ENCODE assay signal across 25 cellular contexts in the genomic region with DNA sequence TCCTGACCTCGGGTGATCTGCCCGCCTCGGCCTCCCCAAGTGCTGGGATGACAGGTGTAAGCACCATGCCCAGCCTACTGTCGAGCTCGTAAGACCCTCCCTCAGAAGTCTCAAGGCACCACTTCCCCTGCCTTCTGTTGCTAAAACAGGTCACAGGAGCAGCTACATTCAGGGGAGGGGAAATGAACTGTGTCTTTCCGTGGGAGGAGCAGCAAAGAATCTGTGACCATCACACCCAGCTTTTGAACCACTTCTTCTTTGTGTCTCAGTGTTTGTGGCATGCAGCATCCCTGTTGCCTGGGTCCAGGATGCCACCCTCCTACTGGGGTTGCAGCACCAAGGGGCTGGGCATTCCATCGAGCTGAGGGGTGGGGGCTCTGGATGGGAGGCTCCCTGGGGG. TPM values are rescaled to one million over a fixed set of nuclear protein-coding genes. Genes with fewer than 3 reads are reported as not detected.
DNase-seq lines count a peak whose midpoint lies in the region; ATAC-seq, FAIRE-seq and TF ChIP-seq lines count a peak whose summit lies in the region.
"Had no signal": no experiment of that assay in that cellular context is flagged by ENCODE, and none has a peak within 500 bp of the region (broad histone marks: within the 10 kb centered on the region; RNA-seq: fewer than 3 reads in every experiment).

No MANE protein-coding gene starts in this region.

- intact Hi-C loops in Caco-2 (cut with micrococcal nuclease; ENCODE audit: unreplicated experiment): no loop called here

- peaks cover 10% of the 10 kb centered on the region for H3K27me3 ChIP-seq in BLaER1
- H3K27me3 ChIP-seq in Caco-2 (replicated peaks; ENCODE audit: control insufficient read depth, insufficient read depth, low read length): no peaks in the 10 kb centered on the region

- peaks cover 8% of the 10 kb centered on the region for H3K36me3 Mint-ChIP-seq in memory B cell
- H3K36me3 Mint-ChIP-seq in Caco-2 (ENCODE audit: insufficient read depth, unreplicated experiment): peaks cover 14% of the 10 kb centered on the region

- ATAC-seq in memory B cell (ENCODE audit: low read depth) (peak; percentile 68), HG03432 (IDR thresholded peaks at IDR 0.05; ENCODE audit: unreplicated experiment) (no peak)
- ATAC-seq: GM23338, HepG2 had no signal

- BruUV-seq in Caco-2 (replicated peaks; lab: Mats Ljungman, UMichigan): no TSS peak

- CTCF ChIA-PET in Caco-2 (lab: Charles Lee): no interaction called here

- no peaks in the 10 kb centered on the region for H3K27me3 Mint-ChIP-seq in memory B cell
- no peaks in the 10 kb centered on the region for H3K27me3 Mint-ChIP-seq in Caco-2 (ENCODE audit: insufficient read depth, unreplicated experiment)
- H3K27me3 Mint-ChIP-seq: CD4-positive, alpha-beta memory T cell had no signal

- 0 out of 2 replicates have a peak, but pooled peaks cover 5% of the 10 kb centered on the region for H4K20me1 ChIP-seq in BLaER1

- no peak overlapping the region for H3K4me3 ChIP-seq in BLaER1
- H3K4me3 ChIP-seq in Caco-2 (ENCODE audit: low read depth, low read length): no peak overlapping the region
- H3K4me3 ChIP-seq: GM23338, SK-N-MC had no signal

- H3K4me2 ChIP-seq in BLaER1: peak overlapping the region; percentile 59
- H3K4me2 ChIP-seq: GM23338 had no signal

- peaks cover 38% of the 10 kb centered on the region for H3K4me1 ChIP-seq in BLaER1
- peaks cover 5% of the 10 kb centered on the region; the same call in 1 of the 2 replicates for H3K4me1 ChIP-seq in Caco-2

- POLR2A ChIA-PET in Caco-2 (lab: Charles Lee): no interaction called here

- H3K9me3 Mint-ChIP-seq in memory B cell (peaks cover 2% of the 10 kb centered on the region), Caco-2 (ENCODE audit: unreplicated experiment) (no peaks in the 10 kb centered on the region)

- no peak for TF ChIP-seq POLR2A in GM12891 (IDR thresholded peaks at IDR 0.05; ENCODE audit: low read depth, low read length)

- H3K4me3 Mint-ChIP-seq in memory B cell (peak overlapping the region; percentile 74), Caco-2 (ENCODE audit: unreplicated experiment) (no peak overlapping the region)
- H3K4me3 Mint-ChIP-seq: CD4-positive, alpha-beta memory T cell; GM23338 had no signal

- H3K9ac ChIP-seq in BLaER1: peak overlapping the region; percentile 34; the same call in 1 of the 2 replicates

- no peak for FAIRE-seq in GM12891 (lab: Jason Lieb, UNC)
- FAIRE-seq: G401.6, HepG2 had no signal

- DNase-seq in GM12891 (ENCODE audit: insufficient read length, low spot score): no peak
- peak; percentile 46 for DNase-seq in MV-4-11 (lab: John Stamatoyannopoulos, UW)
- peak in 1 of 2 donors; percentile 38 for DNase-seq in memory B cell (ENCODE audit: low spot score in 2 of 2)
- no peak for DNase-seq in NCI-H524 (lab: John Stamatoyannopoulos, UW)
- no peak for DNase-seq in Caco-2
- DNase-seq in NCI-H446 (lab: John Stamatoyannopoulos, UW): no peak
- DNase-seq: CD4-positive, alpha-beta memory T cell; HCEC 1CT; KG1; NCI-H1417 treated with DMSO at 0.1 percent for 48 hours; NCI-H187; NCI-H2107; NCI-H510A; NCI-H774; NK-92 treated with Interleukin-12 subunit alpha and Interleukin-12 subunit beta, amount 100 ng/mL, for 24 hours; SHP77 treated with DMSO at 0.1 percent for 48 hours; SW 1271 had no signal

- no peak for TF ChIP-seq CTCF in Caco-2 (IDR thresholded peaks at IDR 0.05; ENCODE audit: insufficient read depth in 1 of 2, low read depth in 1 of 2, low read length in 1 of 2, severe bottlenecking in 1 of 2, unreplicated experiment in 1 of 2)

- 0 out of 2 replicates have a peak, but pooled peaks cover 3% of the 10 kb centered on the region for H3K36me3 ChIP-seq in BLaER1
- H3K36me3 ChIP-seq in Caco-2 (ENCODE audit: control insufficient read depth, insufficient read depth, low read length): no peaks in the 10 kb centered on the region

- no peak overlapping the region for H3K27ac ChIP-seq in BLaER1
- H3K27ac ChIP-seq: HL-60, RWPE1, SK-N-MC had no signal

- H3K4me1 Mint-ChIP-seq in memory B cell: peaks cover 44% of the 10 kb centered on the region
- peaks cover 12% of the 10 kb centered on the region for H3K4me1 Mint-ChIP-seq in Caco-2 (ENCODE audit: low read depth, unreplicated experiment)

- H3K9me3 ChIP-seq in BLaER1: peaks cover 30% of the 10 kb centered on the region
- H3K9me3 ChIP-seq in Caco-2: peaks cover 6% of the 10 kb centered on the region

- H3K27ac Mint-ChIP-seq in memory B cell (peak overlapping the region; percentile 94), Caco-2 (ENCODE audit: unreplicated experiment) (no peak overlapping the region)
- H3K27ac Mint-ChIP-seq: GM23338 had no signal

TF ChIP-seq in GM12891, 5 proteins besides CTCF, POLR2A, EP300 and RAD21:
- TF ChIP-seq POU2F2 (IDR thresholded peaks at IDR 0.05; ENCODE audit: low read depth, low read length) (no peak), TAF1 (IDR thresholded peaks at IDR 0.05; ENCODE audit: low read depth, low read length) (no peak), SPI1 (IDR thresholded peaks at IDR 0.05; ENCODE audit: low read depth, low read length) (peak; percentile 65), PAX5 (IDR thresholded peaks at IDR 0.05; ENCODE audit: insufficient read depth, low read length, severe bottlenecking) (no peak), POLR2AphosphoS5 (IDR thresholded peaks at IDR 0.05; ENCODE audit: low read depth, low read length) (no peak)
TF ChIP-seq in GM12891: peak in this region for 1.

RNA-seq across cellular contexts. Expression of a gene that starts 7.7 kb away (rescaled TPM):
- polyA plus RNA-seq in GM12891 (2012; ENCODE audit: low read depth, missing spikeins): 37.1 TPM
- total RNA-seq in Caco-2 (2022): 44.4 and 49.6 TPM in 2 replicates

RNA-seq across cellular contexts. Expression of a gene that starts 28.0 kb away (rescaled TPM):
- 3.9 TPM for polyA plus RNA-seq in GM12891 (2012; ENCODE audit: low read depth, missing spikeins)
- total RNA-seq in Caco-2 (2022): 12.6 and 14.0 TPM in 2 replicates

RNA-seq across cellular contexts. Expression of a gene that starts 28.0 kb away (rescaled TPM):
- 22.1 TPM for polyA plus RNA-seq in GM12891 (2012; ENCODE audit: low read depth, missing spikeins)
- 78.3 and 84.1 TPM in 2 replicates for total RNA-seq in Caco-2 (2022)

RNA-seq across cellular contexts. Expression of a gene that starts 47.9 kb away (rescaled TPM):
- 35.6 TPM for polyA plus RNA-seq in GM12891 (2012; ENCODE audit: low read depth, missing spikeins)
- total RNA-seq in Caco-2 (2022): 47.7 and 51.8 TPM in 2 replicates
